In the genomic region with DNA sequence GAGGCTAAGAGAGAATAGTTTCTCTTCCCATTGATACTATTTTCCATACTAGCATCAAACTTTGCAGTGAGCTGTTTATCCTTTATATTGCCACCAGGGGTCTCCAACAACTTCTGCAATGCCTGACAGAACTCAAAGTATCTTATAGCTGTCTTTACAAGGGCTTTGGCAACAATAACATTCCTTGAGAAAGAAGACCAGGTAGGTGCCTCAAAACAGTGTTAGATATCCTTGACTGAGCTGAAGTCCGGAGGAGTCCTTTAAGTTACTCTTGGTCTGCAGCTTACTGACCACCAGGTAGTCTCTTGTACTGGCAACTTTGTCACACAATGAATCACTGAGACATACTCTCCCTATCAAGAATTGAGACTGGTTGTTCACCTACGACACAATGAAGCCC, we compare ENCODE assay signal across 8 cellular contexts. TPM values are rescaled to one million over a fixed set of nuclear protein-coding genes. Genes with fewer than 3 reads are reported as not detected.
A peak's percentile ranks its signal among the peaks of the same experiment; 100 is the strongest.
DNase-seq lines count a peak whose midpoint lies in the region; ATAC-seq and TF ChIP-seq lines count a peak whose summit lies in the region.

No MANE protein-coding gene starts in this region.

- no peak overlapping the region for H3K4me3 ChIP-seq in BJ (ENCODE audit: low read depth, low read length)
- H3K4me3 ChIP-seq in GM12875 (ENCODE audit: low read depth, low read length): no peak overlapping the region

- no peaks in the 10 kb centered on the region for H3K27me3 ChIP-seq in BJ (ENCODE audit: control insufficient read depth, insufficient read depth, low read length)

- CTCF ChIA-PET in BJ (lab: Yijun Ruan, JAX): interaction anchor here (0.7 to 8.4 kb wide), 19 partner anchors 9 to 411 kb away, joined by 3 to 192 read pairs (median 4); no protein-coding TSS in a partner anchor
- CTCF ChIA-PET in activated CD8-positive, alpha-beta T cell treated with anti-CD3 and anti-CD28 coated beads, Interleukin-2, amount 10 ng/mL, durations not matched to agents 7 days and 5 days (lab: Charles Lee): interaction anchor here (0.8 to 6.5 kb wide), 34 partner anchors 9 to 623 kb away, joined by 3 to 212 read pairs (median 5); a partner anchor contains a TSS

- H3K27me3 Mint-ChIP-seq in activated CD8-positive, alpha-beta T cell treated with anti-CD3 and anti-CD28 coated beads, Interleukin-2, amount 10 ng/mL, durations not matched to agents 7 days and 5 days (ENCODE audit: low read depth): peaks cover 9% of the 10 kb centered on the region
- H3K27me3 Mint-ChIP-seq in stimulated activated memory B cell treated with anti-CD40 and anti-IgM and Interleukin-4, amounts not matched to agents 10 μg/mL and 1 μg/mL and 100 μg/mL, for 72 hours: no peaks in the 10 kb centered on the region

- POLR2A ChIA-PET in BJ (lab: Charles Lee): interaction anchor here (1.0 kb wide), 1 partner anchor 32 kb away, joined by 3 read pairs; no protein-coding TSS in a partner anchor
- POLR2A ChIA-PET in activated CD8-positive, alpha-beta T cell treated with anti-CD3 and anti-CD28 coated beads, Interleukin-2, amount 10 ng/mL, durations not matched to agents 7 days and 5 days (lab: Charles Lee): no interaction called here

- no peak overlapping the region for H3K27ac Mint-ChIP-seq in activated CD8-positive, alpha-beta T cell treated with anti-CD3 and anti-CD28 coated beads, Interleukin-2, amount 10 ng/mL, durations not matched to agents 7 days and 5 days
- no peak overlapping the region for H3K27ac Mint-ChIP-seq in stimulated activated memory B cell treated with anti-CD40 and anti-IgM and Interleukin-4, amounts not matched to agents 10 μg/mL and 1 μg/mL and 100 μg/mL, for 72 hours

- H3K9me3 Mint-ChIP-seq in activated CD8-positive, alpha-beta T cell treated with anti-CD3 and anti-CD28 coated beads, Interleukin-2, amount 10 ng/mL, durations not matched to agents 7 days and 5 days (ENCODE audit: insufficient read depth): no peaks in the 10 kb centered on the region
- peaks cover 3% of the 10 kb centered on the region for H3K9me3 Mint-ChIP-seq in stimulated activated memory B cell treated with anti-CD40 and anti-IgM and Interleukin-4, amounts not matched to agents 10 μg/mL and 1 μg/mL and 100 μg/mL, for 72 hours

- no peaks in the 10 kb centered on the region for H3K4me1 Mint-ChIP-seq in activated CD8-positive, alpha-beta T cell treated with anti-CD3 and anti-CD28 coated beads, Interleukin-2, amount 10 ng/mL, durations not matched to agents 7 days and 5 days (ENCODE audit: low read depth)
- no peaks in the 10 kb centered on the region for H3K4me1 Mint-ChIP-seq in stimulated activated memory B cell treated with anti-CD40 and anti-IgM and Interleukin-4, amounts not matched to agents 10 μg/mL and 1 μg/mL and 100 μg/mL, for 72 hours

- DNase-seq in BJ (ENCODE audit: low read depth) (no peak), NCI-H1105 (lab: John Stamatoyannopoulos, UW) (peak; percentile 9), left cardiac atrium (no peak), mesenteric fat pad (ENCODE audit: low spot score) (no peak)
- DNase-seq in activated CD8-positive, alpha-beta T cell treated with anti-CD3 and anti-CD28 coated beads, Interleukin-2, amount 10 ng/mL, durations not matched to agents 7 days and 5 days: peak; percentile 39

- H3K4me3 Mint-ChIP-seq in activated CD8-positive, alpha-beta T cell treated with anti-CD3 and anti-CD28 coated beads, Interleukin-2, amount 10 ng/mL, durations not matched to agents 7 days and 5 days: no peak overlapping the region
- H3K4me3 Mint-ChIP-seq in stimulated activated memory B cell treated with anti-CD40 and anti-IgM and Interleukin-4, amounts not matched to agents 10 μg/mL and 1 μg/mL and 100 μg/mL, for 72 hours: no peak overlapping the region

- TF ChIP-seq CTCF in BJ (IDR thresholded peaks at IDR 0.05; ENCODE audit: insufficient read depth, low read depth, low read length) (peak; percentile 78), GM12875 (IDR thresholded peaks at IDR 0.05; ENCODE audit: borderline replicate concordance, insufficient read depth, low read depth, low read length) (peak; percentile 57; the same call in 1 of the 2 replicates)

- H3K36me3 Mint-ChIP-seq in activated CD8-positive, alpha-beta T cell treated with anti-CD3 and anti-CD28 coated beads, Interleukin-2, amount 10 ng/mL, durations not matched to agents 7 days and 5 days (ENCODE audit: low read depth): peaks cover under 1% of the 10 kb centered on the region
- H3K36me3 Mint-ChIP-seq in stimulated activated memory B cell treated with anti-CD40 and anti-IgM and Interleukin-4, amounts not matched to agents 10 μg/mL and 1 μg/mL and 100 μg/mL, for 72 hours: peaks cover 3% of the 10 kb centered on the region

- no peaks in the 10 kb centered on the region for H3K36me3 ChIP-seq in BJ (ENCODE audit: control insufficient read depth, insufficient read depth, low read length)

- ATAC-seq in HG02610 (IDR thresholded peaks at IDR 0.05; ENCODE audit: unreplicated experiment) (peak; percentile 81), left cardiac atrium (peak; percentile 53 to 56)
- ATAC-seq in activated CD8-positive, alpha-beta T cell treated with anti-CD3 and anti-CD28 coated beads, Interleukin-2, amount 10 ng/mL, durations not matched to agents 7 days and 5 days: peak; percentile 72
- ATAC-seq in stimulated activated memory B cell treated with anti-CD40 and anti-IgM and Interleukin-4, amounts not matched to agents 10 μg/mL and 1 μg/mL and 100 μg/mL, for 72 hours: peak; percentile 60

- intact Hi-C loops in left cardiac atrium (cut with DNase I): loop anchor here (2.0 to 5.0 kb wide), 2 partner anchors 52 to 56 kb away; no protein-coding TSS in a partner anchor

RNA-seq across cellular contexts. Expression of a gene that starts 30.0 kb away (rescaled TPM):
- polyA plus RNA-seq in BJ (2011; rRNA removed): 93.2 and 108 TPM in 2 replicates
- polyA minus RNA-seq in BJ (2011; rRNA and poly(A)+ RNA removed): 44.0 and 58.5 TPM in 2 replicates
- 100 to 1,000 TPM; 110 to 112 TPM for total RNA-seq in activated CD8-positive, alpha-beta T cell treated with anti-CD3 and anti-CD28 coated beads, Interleukin-2, amount 10 ng/mL, durations not matched to agents 7 days and 5 days
- total RNA-seq in left cardiac atrium (10 to 100 TPM; 22.5 to 27.6 TPM), mesenteric fat pad (30.3 TPM)

Comparison
In these comparisons a context has a peak if more than half of its experiments do, and no peak if none do; other contexts are left out.
1. DNase-seq: peak in NCI-H1105 (single experiment) and activated CD8-positive, alpha-beta T cell treated with anti-CD3 and anti-CD28 coated beads, Interleukin-2, amount 10 ng/mL, durations not matched to agents 7 days and 5 days (single experiment); none in BJ (single experiment), left cardiac atrium (single experiment) and mesenteric fat pad (single experiment).
2. Peak in every context shown above with its lines, with median percentiles within 50 percentile points of each other: ATAC-seq.